Comparison of ENCODE assay signal across 22 cellular contexts in the genomic region with DNA sequence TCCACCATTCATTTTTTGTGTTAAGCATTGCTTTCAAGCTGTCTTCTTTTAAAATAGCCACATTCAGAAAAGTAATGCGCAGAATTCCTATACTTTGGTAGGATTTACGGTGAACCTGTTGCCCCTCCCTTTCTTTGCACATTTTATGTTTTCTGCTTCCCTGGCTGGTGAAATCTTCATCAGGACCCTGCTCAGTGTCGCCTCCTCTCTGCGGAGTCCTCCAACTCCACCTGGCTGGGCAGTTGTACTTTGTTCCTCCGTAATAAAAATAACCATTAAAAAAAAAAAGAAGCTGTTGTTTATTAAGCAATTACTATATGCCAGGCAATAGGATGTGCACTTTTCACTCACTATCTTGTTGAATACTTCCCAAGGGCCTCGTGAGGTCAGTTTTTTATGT. TPM values are rescaled to one million over a fixed set of nuclear protein-coding genes. Genes with fewer than 3 reads are reported as not detected.
"Had no signal": no experiment of that assay in that cellular context is flagged by ENCODE, and none has a peak within 500 bp of the region (broad histone marks: within the 10 kb centered on the region; RNA-seq: fewer than 3 reads in every experiment).

No MANE protein-coding gene starts in this region.

- H3K27ac ChIP-seq: ascending aorta, coronary artery, esophagus squamous epithelium, lower lobe of right lung, sigmoid colon had no signal

- H3K36me3 ChIP-seq: ascending aorta, esophagus squamous epithelium, lower lobe of right lung, sigmoid colon had no signal

- H3K9me3 Mint-ChIP-seq: activated CD4-positive, alpha-beta T cell treated with anti-CD3 and anti-CD28 coated beads, Interleukin-2, amount 10 ng/mL, durations not matched to agents 24 days and 14 days; activated naive CD4-positive, alpha-beta T cell treated with anti-CD3 and anti-CD28 coated beads, Interleukin-2, amount 10 ng/mL, durations not matched to agents 7 days and 5 days; activated T-cell treated with anti-CD3 and anti-CD28 coated beads, Interleukin-2, amount 50 U/mL, for 24 hours; central memory CD8-positive, alpha-beta T cell; T-helper 2 cell treated with Interferon-gamma antibody and Interleukin-4, amounts not matched to agents 5 μg/mL and 100 μg/mL, for 36 hours had no signal

- H3K4me3 Mint-ChIP-seq: activated B cell treated with CpG ODN at 0.5 μM for 24 hours; activated CD4-positive, alpha-beta T cell treated with anti-CD3 and anti-CD28 coated beads, Interleukin-2, amount 10 ng/mL, durations not matched to agents 24 days and 14 days; activated CD8-positive, alpha-beta T cell treated with anti-CD3 and anti-CD28 coated beads, Interleukin-2, amount 10 ng/mL, durations not matched to agents 7 days and 5 days; activated naive CD4-positive, alpha-beta T cell treated with anti-CD3 and anti-CD28 coated beads, Interleukin-2, amount 10 ng/mL, durations not matched to agents 7 days and 5 days; activated T-cell treated with anti-CD3 and anti-CD28 coated beads, Interleukin-2, amount 50 U/mL, for 24 hours; central memory CD8-positive, alpha-beta T cell; naive thymus-derived CD8-positive, alpha-beta T cell; T-helper 2 cell treated with Interferon-gamma antibody and Interleukin-4, amounts not matched to agents 5 μg/mL and 100 μg/mL, for 36 hours had no signal

- H3K36me3 Mint-ChIP-seq: activated naive CD4-positive, alpha-beta T cell treated with anti-CD3 and anti-CD28 coated beads, Interleukin-2, amount 10 ng/mL, durations not matched to agents 7 days and 5 days; naive thymus-derived CD8-positive, alpha-beta T cell had no signal

- H3K4me1 ChIP-seq: ascending aorta, lower lobe of right lung, sigmoid colon had no signal

- FAIRE-seq: islet of Langerhans had no signal

- H3K27me3 ChIP-seq: ascending aorta had no signal

- H3K27ac Mint-ChIP-seq: activated B cell treated with CpG ODN at 0.5 μM for 24 hours; activated CD4-positive, alpha-beta T cell treated with anti-CD3 and anti-CD28 coated beads, Interleukin-2, amount 10 ng/mL, durations not matched to agents 24 days and 14 days; activated CD8-positive, alpha-beta T cell treated with anti-CD3 and anti-CD28 coated beads, Interleukin-2, amount 10 ng/mL, durations not matched to agents 7 days and 5 days; activated naive CD4-positive, alpha-beta T cell treated with anti-CD3 and anti-CD28 coated beads, Interleukin-2, amount 10 ng/mL, durations not matched to agents 7 days and 5 days; activated T-cell treated with anti-CD3 and anti-CD28 coated beads, Interleukin-2, amount 50 U/mL, for 24 hours; naive thymus-derived CD8-positive, alpha-beta T cell; T-helper 2 cell treated with Interferon-gamma antibody and Interleukin-4, amounts not matched to agents 5 μg/mL and 100 μg/mL, for 36 hours had no signal

- DNase-seq: activated B cell treated with CpG ODN at 0.5 μM for 24 hours; activated CD4-positive, alpha-beta T cell treated with anti-CD3 and anti-CD28 coated beads, Interleukin-2, amount 10 ng/mL, durations not matched to agents 24 days and 14 days; activated CD8-positive, alpha-beta T cell treated with anti-CD3 and anti-CD28 coated beads, Interleukin-2, amount 10 ng/mL, durations not matched to agents 7 days and 5 days; activated effector memory CD4-positive, alpha-beta T cell treated with Interleukin-2 at 50 U/mL for 16 hours; activated naive CD4-positive, alpha-beta T cell treated with anti-CD3 and anti-CD28 coated beads, Interleukin-2, amount 10 ng/mL, durations not matched to agents 7 days and 5 days; activated T-cell treated with anti-CD3 and anti-CD28 coated beads, Interleukin-2, amount 50 U/mL, for 24 hours; esophagus squamous epithelium; lower lobe of right lung; naive thymus-derived CD8-positive, alpha-beta T cell; posterior cingulate gyrus; sigmoid colon; stimulated activated CD8-positive, alpha-beta memory T cell treated with anti-CD3 and anti-CD28 coated beads, Interleukin-4, amount 100 ng/mL, for 48 hours; stimulated activated naive CD4-positive, alpha-beta T cell had no signal

- H3K27me3 Mint-ChIP-seq: activated CD4-positive, alpha-beta T cell treated with anti-CD3 and anti-CD28 coated beads, Interleukin-2, amount 10 ng/mL, durations not matched to agents 24 days and 14 days; activated naive CD4-positive, alpha-beta T cell treated with anti-CD3 and anti-CD28 coated beads, Interleukin-2, amount 10 ng/mL, durations not matched to agents 7 days and 5 days had no signal

- H3K9me3 ChIP-seq: ascending aorta, esophagus squamous epithelium, lower lobe of right lung, sigmoid colon had no signal

- H3K4me3 ChIP-seq: ascending aorta, coronary artery, esophagus squamous epithelium, lower lobe of right lung, sigmoid colon had no signal

- H3K4me1 Mint-ChIP-seq: activated B cell treated with CpG ODN at 0.5 μM for 24 hours; activated CD4-positive, alpha-beta T cell treated with anti-CD3 and anti-CD28 coated beads, Interleukin-2, amount 10 ng/mL, durations not matched to agents 24 days and 14 days; activated naive CD4-positive, alpha-beta T cell treated with anti-CD3 and anti-CD28 coated beads, Interleukin-2, amount 10 ng/mL, durations not matched to agents 7 days and 5 days; central memory CD8-positive, alpha-beta T cell; naive thymus-derived CD8-positive, alpha-beta T cell had no signal

- ATAC-seq: activated CD8-positive, alpha-beta T cell treated with anti-CD3 and anti-CD28 coated beads, Interleukin-2, amount 10 ng/mL, durations not matched to agents 7 days and 5 days; naive thymus-derived CD8-positive, alpha-beta T cell had no signal

RNA-seq across cellular contexts. Expression of gene UMOD, which starts 2.9 kb away (rescaled TPM):
- total RNA-seq: activated B cell treated with CpG ODN at 0.5 μM for 24 hours; activated CD4-positive, alpha-beta T cell treated with anti-CD3 and anti-CD28 coated beads, Interleukin-2, amount 10 ng/mL, durations not matched to agents 24 days and 14 days; activated CD8-positive, alpha-beta T cell treated with anti-CD3 and anti-CD28 coated beads, Interleukin-2, amount 10 ng/mL, durations not matched to agents 7 days and 5 days; ascending aorta; esophagus squamous epithelium; left colon; lower lobe of right lung; mesenteric fat pad; naive thymus-derived CD8-positive, alpha-beta T cell; renal cortical epithelial cell; sigmoid colon; ureter had no signal
- polyA plus RNA-seq: naive thymus-derived CD8-positive, alpha-beta T cell; sigmoid colon had no signal

RNA-seq across cellular contexts. Expression of gene GP2, which starts 22.3 kb away (rescaled TPM):
- total RNA-seq: activated B cell treated with CpG ODN at 0.5 μM for 24 hours; activated CD4-positive, alpha-beta T cell treated with anti-CD3 and anti-CD28 coated beads, Interleukin-2, amount 10 ng/mL, durations not matched to agents 24 days and 14 days; activated CD8-positive, alpha-beta T cell treated with anti-CD3 and anti-CD28 coated beads, Interleukin-2, amount 10 ng/mL, durations not matched to agents 7 days and 5 days; esophagus squamous epithelium; naive thymus-derived CD8-positive, alpha-beta T cell; renal cortical epithelial cell; sigmoid colon had no signal
- polyA plus RNA-seq: naive thymus-derived CD8-positive, alpha-beta T cell had no signal

RNA-seq across cellular contexts. Expression of gene PDILT, which starts 54.9 kb away (rescaled TPM):
- total RNA-seq: activated B cell treated with CpG ODN at 0.5 μM for 24 hours; activated CD4-positive, alpha-beta T cell treated with anti-CD3 and anti-CD28 coated beads, Interleukin-2, amount 10 ng/mL, durations not matched to agents 24 days and 14 days; activated CD8-positive, alpha-beta T cell treated with anti-CD3 and anti-CD28 coated beads, Interleukin-2, amount 10 ng/mL, durations not matched to agents 7 days and 5 days; ascending aorta; esophagus squamous epithelium; left colon; lower lobe of right lung; mesenteric fat pad; naive thymus-derived CD8-positive, alpha-beta T cell; renal cortical epithelial cell; sigmoid colon; ureter had no signal
- polyA plus RNA-seq: naive thymus-derived CD8-positive, alpha-beta T cell; sigmoid colon had no signal

RNA-seq across cellular contexts. Expression of gene ACSM5, which starts 59.7 kb away (rescaled TPM):
- total RNA-seq: activated B cell treated with CpG ODN at 0.5 μM for 24 hours; activated CD4-positive, alpha-beta T cell treated with anti-CD3 and anti-CD28 coated beads, Interleukin-2, amount 10 ng/mL, durations not matched to agents 24 days and 14 days; activated CD8-positive, alpha-beta T cell treated with anti-CD3 and anti-CD28 coated beads, Interleukin-2, amount 10 ng/mL, durations not matched to agents 7 days and 5 days; ascending aorta; naive thymus-derived CD8-positive, alpha-beta T cell had no signal
- polyA plus RNA-seq: naive thymus-derived CD8-positive, alpha-beta T cell had no signal
